29 cellular contexts compared by ENCODE assay signal in the genomic region with DNA sequence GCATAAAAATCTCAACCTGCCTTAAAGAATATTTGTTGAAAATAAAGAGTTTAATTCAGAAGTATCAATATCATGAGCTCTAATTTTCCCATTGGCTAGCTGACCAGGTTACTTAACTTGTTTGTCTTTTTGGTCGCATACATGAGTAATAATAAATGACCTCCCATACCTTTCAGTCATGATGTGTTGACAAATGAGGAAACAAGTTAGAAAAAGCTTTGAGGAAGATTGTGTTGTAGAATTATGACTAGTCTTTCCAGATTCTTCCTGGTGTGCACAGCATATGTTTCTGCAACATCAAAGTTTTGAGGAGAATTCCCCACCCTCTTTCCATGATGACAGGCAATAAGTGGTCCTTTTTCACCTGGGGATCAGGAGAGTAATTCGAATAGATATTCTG. TPM values are rescaled to one million over a fixed set of nuclear protein-coding genes. Genes with fewer than 3 reads are reported as not detected.
A peak's percentile ranks its signal among the peaks of the same experiment; 100 is the strongest.
DNase-seq lines count a peak whose midpoint lies in the region; ATAC-seq, FAIRE-seq and TF ChIP-seq lines count a peak whose summit lies in the region.
"Had no signal": no experiment of that assay in that cellular context is flagged by ENCODE, and none has a peak within 500 bp of the region (broad histone marks: within the 10 kb centered on the region; RNA-seq: fewer than 3 reads in every experiment).

No MANE protein-coding gene starts in this region.

- H3K36me3 ChIP-seq in small intestine (ENCODE audit: control insufficient read depth in 2 of 2, insufficient read depth in 2 of 2, low read length in 2 of 2) (no peaks in the 10 kb centered on the region), body of pancreas (replicated peaks in 1 of 2; ENCODE audit: insufficient read depth in 1 of 2, low read depth in 2 of 2) (no peaks in the 10 kb centered on the region), tibial nerve (no peaks in the 10 kb centered on the region)
- H3K36me3 ChIP-seq: BE2C, BLaER1 had no signal

- H3K4me3 ChIP-seq in small intestine (ENCODE audit: low read depth in 1 of 2, low read length in 2 of 2) (no peak overlapping the region), body of pancreas (no peak overlapping the region), tibial nerve (no peak overlapping the region)
- H3K4me3 ChIP-seq: BLaER1 had no signal

- 42 to 69% (median 64%) methylated on average over 2 of the region's 2 CpGs for WGBS in small intestine, 3 donors
- 39 to 40% methylated on average over 2 of the region's 2 CpGs for WGBS in body of pancreas, 2 donors
- WGBS in tibial nerve, 2 donors = 69 to 77% methylated on average over 2 of the region's 2 CpGs

- intact Hi-C loops in body of pancreas (cut with DNase I) = no loop called here

- no peak for TF ChIP-seq EP300 in tibial nerve (IDR thresholded peaks at IDR 0.05)

- no peaks in the 10 kb centered on the region for H3K4me1 ChIP-seq in small intestine (ENCODE audit: control insufficient read depth in 2 of 2, insufficient read depth in 1 of 2, low read depth in 1 of 2, low read length in 1 of 2)
- H3K4me1 ChIP-seq in body of pancreas = no peaks in the 10 kb centered on the region
- no peaks in the 10 kb centered on the region for H3K4me1 ChIP-seq in tibial nerve
- H3K4me1 ChIP-seq: BE2C, BLaER1 had no signal

- no peak for TF ChIP-seq POLR2A in body of pancreas (IDR thresholded peaks at IDR 0.05)
- TF ChIP-seq POLR2A in tibial nerve (IDR thresholded peaks at IDR 0.05) = no peak

- DNase-seq in epithelial cell of prostate (ENCODE audit: low read depth, low spot score) (peak; percentile 8), kidney tubule cell (ENCODE audit: low spot score) (peak; percentile 43), renal cortical epithelial cell (ENCODE audit: low read depth) (peak; percentile 26), small intestine (no peak), body of pancreas (no peak), tibial nerve (ENCODE audit: low spot score in 2 of 2) (no peak), NCI-H2107 treated with DMSO at 0.1 percent for 48 hours (lab: John Stamatoyannopoulos, UW; ENCODE audit: unreplicated experiment) (no peak)
- DNase-seq: 8988T; ACHN; BE2C; C1 segment of cervical spinal cord; CD4-positive, alpha-beta memory T cell; CD4-positive, CD25-positive, alpha-beta regulatory T cell; CD8-positive, alpha-beta memory T cell; COR-L47; DMS 273 treated with DMSO at 0.1 percent for 48 hours; DMS153; DMS53; DMS79; DND-41; EL; GDM1 had no signal

- TF ChIP-seq CTCF in body of pancreas (IDR thresholded peaks at IDR 0.05) = no peak
- no peak for TF ChIP-seq CTCF in tibial nerve (IDR thresholded peaks at IDR 0.05)

- no peak for FAIRE-seq in small intestine (lab: Jason Lieb, UNC)
- FAIRE-seq: A204.1, GM12891, GM19239 had no signal

- peak overlapping the region; percentile 14 for H3K27ac ChIP-seq in epithelial cell of prostate
- no peak overlapping the region for H3K27ac ChIP-seq in small intestine (ENCODE audit: low read depth in 1 of 2, low read length in 1 of 2)
- H3K27ac ChIP-seq in body of pancreas = no peak overlapping the region
- H3K27ac ChIP-seq in tibial nerve = no peak overlapping the region
- H3K27ac ChIP-seq: BLaER1 had no signal

- no peak for ATAC-seq in body of pancreas

- H3K9me3 ChIP-seq in small intestine (ENCODE audit: control insufficient read depth, low read depth) (no peaks in the 10 kb centered on the region), body of pancreas (no peaks in the 10 kb centered on the region), tibial nerve (no peaks in the 10 kb centered on the region)
- H3K9me3 ChIP-seq: BE2C, BLaER1 had no signal

- H3K27me3 ChIP-seq in small intestine (ENCODE audit: control insufficient read depth in 2 of 2, insufficient read depth in 2 of 2, low read length in 2 of 2) (no peaks in the 10 kb centered on the region), body of pancreas (no peaks in the 10 kb centered on the region), tibial nerve (no peaks in the 10 kb centered on the region)
- H3K27me3 ChIP-seq: BE2C, BLaER1 had no signal

RNA-seq across cellular contexts. Expression of gene PAPPA2, which starts 17.6 kb away (rescaled TPM):
- 0.52 and 1.3 TPM in 2 replicates for total RNA-seq in renal cortical epithelial cell
- under 1 TPM in 1 of 3 donors, not detected in 2; 0.12 TPM for polyA plus RNA-seq in small intestine
- total RNA-seq in body of pancreas = 1 to 10 TPM in 1 of 2 donors, under 1 TPM in 1; under 0.01 to 5.4 TPM
- total RNA-seq in tibial nerve = under 1 TPM; 0.20 to 0.90 (median 0.21) TPM
- total RNA-seq: CD4-positive, alpha-beta memory T cell; Daoy; G401 had no signal
- polyA plus RNA-seq: CD14-positive monocyte; CD4-positive, alpha-beta memory T cell; CD8-positive, alpha-beta memory T cell had no signal

Comparison
In these comparisons a context has a peak if more than half of its experiments do, and no peak if none do; other contexts are left out.
1. DNase-seq: peak in epithelial cell of prostate (single experiment), kidney tubule cell (single experiment) and renal cortical epithelial cell (single experiment); none in small intestine (single experiment), body of pancreas (0 of 4), tibial nerve (0 of 2) and NCI-H2107 treated with DMSO at 0.1 percent for 48 hours (single experiment).